19 cellular contexts compared by ENCODE assay signal in genomic region chr13:76519685-76520084, GRCh38.
DNase-seq lines count a peak whose midpoint lies in the region; ATAC-seq and TF ChIP-seq lines count a peak whose summit lies in the region.
"Had no signal": no experiment of that assay in that cellular context is flagged by ENCODE, and none has a peak within 500 bp of the region (broad histone marks: within the 10 kb centered on the region; RNA-seq: fewer than 3 reads in every experiment).

No MANE protein-coding gene starts in this region.

- no peaks in the 10 kb centered on the region for H3K9me1 ChIP-seq in IMR-90 (ENCODE audit: insufficient read depth, low read length)

- no peak overlapping the region for H2AK9ac ChIP-seq in IMR-90 (replicated peaks; ENCODE audit: low read depth, low read length, poor library complexity)

- H2BK20ac ChIP-seq in IMR-90 (ENCODE audit: low read depth, low read length) = no peak overlapping the region

- in situ Hi-C loops in IMR-90 (cut with MboI; ENCODE audit: low sequenced_read_pairs) = no loop called here

- no peak overlapping the region for H4K91ac ChIP-seq in IMR-90 (ENCODE audit: insufficient read depth, low read depth, low read length)

- H3K27me3 Mint-ChIP-seq in HFFc6 (ENCODE audit: insufficient read depth) = peaks cover 2% of the 10 kb centered on the region; the same call in 1 of the 2 replicates
- no peaks in the 10 kb centered on the region for H3K27me3 Mint-ChIP-seq in neural progenitor cell (ENCODE audit: insufficient read depth, low read depth)
- H3K27me3 Mint-ChIP-seq in activated naive CD8-positive, alpha-beta T cell treated with anti-CD3 and anti-CD28 coated beads, Interleukin-2, amount 50 U/mL, for 24 hours = peaks cover 11% of the 10 kb centered on the region

- CTCF ChIA-PET in IMR-90 (lab: Yijun Ruan, JAX) = no interaction called here

- no peak overlapping the region for H4K8ac ChIP-seq in IMR-90 (ENCODE audit: low read depth in 2 of 2, low read length in 2 of 2)

- no peak for DNase-seq in HFFc6
- DNase-seq in IMR-90 = no peak
- DNase-seq in neural progenitor cell (ENCODE audit: low spot score) = peak; percentile 13
- no peak for DNase-seq in smooth muscle cell (lab: John Stamatoyannopoulos, UW; ENCODE audit: unreplicated experiment)
- DNase-seq in activated naive CD8-positive, alpha-beta T cell treated with anti-CD3 and anti-CD28 coated beads, Interleukin-2, amount 50 U/mL, for 24 hours = no peak
- no peak for DNase-seq in Ammon's horn (ENCODE audit: low spot score)
- DNase-seq: BE2C; CD4-positive, alpha-beta T cell; CD8-positive, alpha-beta memory T cell; DMS 273 treated with DMSO at 0.1 percent for 48 hours; DMS79; EL; GDM1; GM23248; H9 had no signal

- no peaks in the 10 kb centered on the region for H3K36me3 ChIP-seq in IMR-90 (ENCODE audit: control insufficient read depth, insufficient read depth, low read length)
- peaks cover 3% of the 10 kb centered on the region for H3K36me3 ChIP-seq in neural progenitor cell
- no peaks in the 10 kb centered on the region for H3K36me3 ChIP-seq in smooth muscle cell (ENCODE audit: low read depth)
- H3K36me3 ChIP-seq: BE2C; BLaER1 treated with 17β-estradiol and CSF1 and Interleukin-3, amounts not matched to agents 10 nM and 100 nM had no signal

- TF ChIP-seq POLR2A in IMR-90 (IDR thresholded peaks at IDR 0.05; ENCODE audit: low read depth, low read length) = no peak

- no peaks in the 10 kb centered on the region for H3K9me3 Mint-ChIP-seq in HFFc6
- H3K9me3 Mint-ChIP-seq in neural progenitor cell = no peaks in the 10 kb centered on the region
- no peaks in the 10 kb centered on the region for H3K9me3 Mint-ChIP-seq in activated naive CD8-positive, alpha-beta T cell treated with anti-CD3 and anti-CD28 coated beads, Interleukin-2, amount 50 U/mL, for 24 hours
- H3K9me3 Mint-ChIP-seq: CD4-positive, alpha-beta T cell had no signal

- H3K27me3 ChIP-seq in IMR-90 (ENCODE audit: control insufficient read depth, insufficient read depth, low read length) = no peaks in the 10 kb centered on the region
- no peaks in the 10 kb centered on the region for H3K27me3 ChIP-seq in neural progenitor cell
- no peaks in the 10 kb centered on the region for H3K27me3 ChIP-seq in smooth muscle cell (ENCODE audit: low read depth)
- H3K27me3 ChIP-seq: BE2C; BLaER1 treated with 17β-estradiol and CSF1 and Interleukin-3, amounts not matched to agents 10 nM and 100 nM had no signal

- ATAC-seq in IMR-90 (ENCODE audit: low read depth) = no peak
- no peak for ATAC-seq in activated naive CD8-positive, alpha-beta T cell treated with anti-CD3 and anti-CD28 coated beads, Interleukin-2, amount 50 U/mL, for 24 hours
- ATAC-seq: GM12878, HCT116 had no signal

- no peak overlapping the region for H3K27ac ChIP-seq in IMR-90 (ENCODE audit: insufficient read depth, low read length)
- H3K27ac ChIP-seq in neural progenitor cell = no peak overlapping the region
- no peak overlapping the region for H3K27ac ChIP-seq in smooth muscle cell (ENCODE audit: low read depth)
- H3K27ac ChIP-seq: BLaER1 treated with 17β-estradiol and CSF1 and Interleukin-3, amounts not matched to agents 10 nM and 100 nM; GM23248 had no signal

- H3K18ac ChIP-seq in IMR-90 (ENCODE audit: low read depth, low read length) = no peak overlapping the region

- no peak overlapping the region for H3K14ac ChIP-seq in IMR-90 (replicated peaks; ENCODE audit: low read depth, low read length)

- H3K9ac ChIP-seq in IMR-90 (ENCODE audit: low read depth, low read length) = no peak overlapping the region
- no peak overlapping the region for H3K9ac ChIP-seq in neural progenitor cell
- H3K9ac ChIP-seq in smooth muscle cell (ENCODE audit: low read depth) = no peak overlapping the region
- H3K9ac ChIP-seq: BLaER1 treated with 17β-estradiol and CSF1 and Interleukin-3, amounts not matched to agents 10 nM and 100 nM; GM23248 had no signal

- no peak overlapping the region for H2BK120ac ChIP-seq in IMR-90 (ENCODE audit: low read depth, low read length)

- POLR2A ChIA-PET in IMR-90 (lab: Charles Lee; ENCODE audit: unreplicated experiment) = no interaction called here

- H3K23ac ChIP-seq in IMR-90 (ENCODE audit: low read depth, low read length) = no peak overlapping the region

- H3K4me3 ChIP-seq in IMR-90 (ENCODE audit: insufficient read depth, low read depth, low read length) (no peak overlapping the region), neural progenitor cell (no peak overlapping the region), smooth muscle cell (no peak overlapping the region)
- H3K4me3 ChIP-seq: BLaER1 treated with 17β-estradiol and CSF1 and Interleukin-3, amounts not matched to agents 10 nM and 100 nM; GM12878; GM23248 had no signal

- 0 out of 2 replicates have a peak overlapping the region, but pooled peaks have one; percentile 4 for H3K4me3 Mint-ChIP-seq in HFFc6
- no peak overlapping the region for H3K4me3 Mint-ChIP-seq in neural progenitor cell
- no peak overlapping the region for H3K4me3 Mint-ChIP-seq in activated naive CD8-positive, alpha-beta T cell treated with anti-CD3 and anti-CD28 coated beads, Interleukin-2, amount 50 U/mL, for 24 hours
- H3K4me3 Mint-ChIP-seq: CD14-positive monocyte; CD4-positive, alpha-beta T cell; CD8-positive, alpha-beta memory T cell; H9 had no signal

- H3K56ac ChIP-seq in IMR-90 (ENCODE audit: extremely low read depth, insufficient read depth, low read length) = no peak overlapping the region

- peaks cover 5% of the 10 kb centered on the region for H3K4me1 ChIP-seq in IMR-90 (ENCODE audit: control insufficient read depth, insufficient read depth, low read length)
- no peaks in the 10 kb centered on the region for H3K4me1 ChIP-seq in neural progenitor cell
- peaks cover 6% of the 10 kb centered on the region for H3K4me1 ChIP-seq in smooth muscle cell (ENCODE audit: low read depth)
- H3K4me1 ChIP-seq: BE2C had no signal

- dilution Hi-C loops in IMR-90 (cut with HindIII; ENCODE audit: low sequenced_read_pairs, unreplicated experiment) = no loop called here

- no peak overlapping the region for H3K4ac ChIP-seq in IMR-90 (ENCODE audit: low read depth, low read length)

- WGBS in IMR-90 (ENCODE audit: extremely low coverage in 2 of 2, insufficient read length in 1 of 2), 2 experiments = 100% methylated on average over 2 of the region's 7 CpGs; no CpG with 5 or more reads in 1 of the 2 experiments
- WGBS in smooth muscle cell (ENCODE audit: low lambda C conversion rate) = 97% methylated on average over 7 of the region's 7 CpGs

- H3K9me3 ChIP-seq in IMR-90 (ENCODE audit: control insufficient read depth, insufficient read depth, low read length) (no peaks in the 10 kb centered on the region), neural progenitor cell (ENCODE audit: low read depth) (no peaks in the 10 kb centered on the region), smooth muscle cell (replicated peaks; ENCODE audit: low read depth) (no peaks in the 10 kb centered on the region)
- H3K9me3 ChIP-seq: BE2C had no signal

- H2AK5ac ChIP-seq in IMR-90 (ENCODE audit: low read depth, low read length) = no peak overlapping the region

- H4K20me1 ChIP-seq in IMR-90 (ENCODE audit: insufficient read depth, low read length) = no peaks in the 10 kb centered on the region
- no peaks in the 10 kb centered on the region for H4K20me1 ChIP-seq in neural progenitor cell (ENCODE audit: low read depth)
- no peaks in the 10 kb centered on the region for H4K20me1 ChIP-seq in smooth muscle cell (ENCODE audit: low read depth)
- H4K20me1 ChIP-seq: BLaER1 treated with 17β-estradiol and CSF1 and Interleukin-3, amounts not matched to agents 10 nM and 100 nM had no signal

- intact Hi-C loops in IMR-90 (cut with micrococcal nuclease) = no loop called here

- no peak for TF ChIP-seq RAD21 in IMR-90 (IDR thresholded peaks at IDR 0.05; ENCODE audit: low read length)

- H3K79me1 ChIP-seq in IMR-90 (ENCODE audit: low read depth in 1 of 2, low read length in 2 of 2) = no peaks in the 10 kb centered on the region

- H3K4me1 Mint-ChIP-seq in HFFc6 (ENCODE audit: low read depth) (peaks cover 25% of the 10 kb centered on the region), neural progenitor cell (peaks cover 27% of the 10 kb centered on the region)
- H3K4me1 Mint-ChIP-seq in activated naive CD8-positive, alpha-beta T cell treated with anti-CD3 and anti-CD28 coated beads, Interleukin-2, amount 50 U/mL, for 24 hours = no peaks in the 10 kb centered on the region
- H3K4me1 Mint-ChIP-seq: CD14-positive monocyte; CD8-positive, alpha-beta memory T cell had no signal

- H3K79me2 ChIP-seq in neural progenitor cell (ENCODE audit: low read depth) (no peaks in the 10 kb centered on the region), smooth muscle cell (ENCODE audit: low read depth) (no peaks in the 10 kb centered on the region)

- H3K4me2 ChIP-seq in IMR-90 (ENCODE audit: low read depth, low read length) (no peak overlapping the region), neural progenitor cell (no peak overlapping the region), smooth muscle cell (no peak overlapping the region)
- H3K4me2 ChIP-seq: BLaER1 treated with 17β-estradiol and CSF1 and Interleukin-3, amounts not matched to agents 10 nM and 100 nM had no signal

- H3K27ac Mint-ChIP-seq in HFFc6 (no peak overlapping the region), neural progenitor cell (no peak overlapping the region)
- H3K27ac Mint-ChIP-seq in activated naive CD8-positive, alpha-beta T cell treated with anti-CD3 and anti-CD28 coated beads, Interleukin-2, amount 50 U/mL, for 24 hours = no peak overlapping the region
- H3K27ac Mint-ChIP-seq: CD4-positive, alpha-beta T cell; CD8-positive, alpha-beta memory T cell; H9 had no signal

- no peak overlapping the region for H2AFZ ChIP-seq in IMR-90 (replicated peaks; ENCODE audit: low read length, poor library complexity)
- no peak overlapping the region for H2AFZ ChIP-seq in neural progenitor cell (replicated peaks)
- peak overlapping the region; percentile 47 for H2AFZ ChIP-seq in smooth muscle cell (ENCODE audit: low read depth)
- H2AFZ ChIP-seq: GM23248 had no signal

- BruUV-seq in IMR-90 (replicated peaks; lab: Mats Ljungman, UMichigan) = no TSS peak

- no peak for TF ChIP-seq CTCF in HFFc6 (IDR thresholded peaks at IDR 0.05)
- TF ChIP-seq CTCF in IMR-90 (conservative IDR thresholded peaks at IDR 0.05; ENCODE audit: low read depth, low read length) = no peak
- no peak for TF ChIP-seq CTCF in neural progenitor cell (IDR thresholded peaks at IDR 0.05)
- no peak for TF ChIP-seq CTCF in smooth muscle cell (IDR thresholded peaks at IDR 0.05; ENCODE audit: borderline replicate concordance, insufficient read depth, poor library complexity, severe bottlenecking)

- peaks cover 3% of the 10 kb centered on the region for H3F3A ChIP-seq in neural progenitor cell (ENCODE audit: low read depth)
- H3F3A ChIP-seq in smooth muscle cell (ENCODE audit: low read depth) = peaks cover 5% of the 10 kb centered on the region

- no peak overlapping the region for H2BK5ac ChIP-seq in IMR-90 (ENCODE audit: low read depth, low read length, poor library complexity, severe bottlenecking)

- H3K36me3 Mint-ChIP-seq in HFFc6 (ENCODE audit: low read depth) (no peaks in the 10 kb centered on the region), neural progenitor cell (no peaks in the 10 kb centered on the region)
- H3K36me3 Mint-ChIP-seq in activated naive CD8-positive, alpha-beta T cell treated with anti-CD3 and anti-CD28 coated beads, Interleukin-2, amount 50 U/mL, for 24 hours (ENCODE audit: low read depth) = no peaks in the 10 kb centered on the region
- H3K36me3 Mint-ChIP-seq: CD14-positive monocyte; CD8-positive, alpha-beta memory T cell had no signal

- no peak overlapping the region for H4K5ac ChIP-seq in IMR-90 (ENCODE audit: low read depth, low read length)

- H2BK15ac ChIP-seq in IMR-90 (ENCODE audit: low read depth, low read length) = 0 out of 3 replicates have a peak overlapping the region, but pooled peaks have one; percentile 39
